ENCODE assay signal across 8 cellular contexts in genomic region chr16:4414187-4414909, GRCh38. TPM values are rescaled to one million over a fixed set of nuclear protein-coding genes. Genes with fewer than 3 reads are reported as not detected.
DNase-seq lines count a peak whose midpoint lies in the region; ATAC-seq, FAIRE-seq and TF ChIP-seq lines count a peak whose summit lies in the region.

No MANE protein-coding gene starts in this region.

- peak; percentile 95 for FAIRE-seq in GM12892 (lab: Jason Lieb, UNC)

- TF ChIP-seq POLR2A in GM12892 (IDR thresholded peaks at IDR 0.05; ENCODE audit: low read depth, low read length): no peak
- no peak for TF ChIP-seq POLR2A in HCT116 (IDR thresholded peaks at IDR 0.05; ENCODE audit: borderline replicate concordance, extremely low read depth, insufficient read depth, insufficient read length)
- TF ChIP-seq POLR2A in erythroblast (IDR thresholded peaks at IDR 0.05; ENCODE audit: low read length): no peak
- no peak for TF ChIP-seq POLR2A in thyroid gland (IDR thresholded peaks at IDR 0.05)

- H3K4me3 Mint-ChIP-seq in activated naive CD8-positive, alpha-beta T cell: peak overlapping the region; percentile 97

- H3K27me3 Mint-ChIP-seq in activated naive CD8-positive, alpha-beta T cell: no peaks in the 10 kb centered on the region

- DNase-seq in GM12892 (ENCODE audit: insufficient read length) (peak; percentile 89), HCT116 (ENCODE audit: low read depth, low spot score) (no peak), OCI-LY7 (ENCODE audit: low spot score) (peak; percentile 59), erythroblast (lab: John Stamatoyannopoulos, UW) (no peak), NOMO-1 treated with dmso at 0.1 percent for 144 hours (lab: John Stamatoyannopoulos, UW; ENCODE audit: unreplicated experiment) (no peak), thyroid gland (no peak)
- peak; percentile 54 to 76 for DNase-seq in stimulated activated CD4-positive, alpha-beta T cell treated with anti-CD3 and anti-CD28 coated beads, Interleukin-4, amount 100 ng/mL, for 48 hours (ENCODE audit: low read depth in 2 of 2)

- H3K4me2 ChIP-seq in HCT116 (ENCODE audit: low read length) (peak overlapping the region; percentile 90; the same call in 1 of the 2 replicates), OCI-LY7 (ENCODE audit: low read length) (peak overlapping the region; percentile 99)

- no peaks in the 10 kb centered on the region for H3K9me3 ChIP-seq in HCT116 (ENCODE audit: control insufficient read depth in 1 of 2, insufficient read depth in 1 of 2, low read depth in 1 of 2, low read length in 2 of 2)
- no peaks in the 10 kb centered on the region for H3K9me3 ChIP-seq in OCI-LY7 (ENCODE audit: low read length)
- H3K9me3 ChIP-seq in thyroid gland: no peaks in the 10 kb centered on the region

- intact Hi-C loops in HCT116 (cut with micrococcal nuclease) (no loop called here), OCI-LY7 (cut with micrococcal nuclease; ENCODE audit: unreplicated experiment) (loop anchor here (10.0 kb wide), 1 partner anchor 200 kb away; the partner anchor contains the start of gene UBALD1), thyroid gland (cut with DNase I) (no loop called here)

- H3K4me3 ChIP-seq in HCT116 (replicated peaks in 1 of 2; ENCODE audit: low read depth in 1 of 2, low read length in 2 of 2) (no peak overlapping the region), OCI-LY7 (ENCODE audit: low read depth, low read length, poor library complexity, severe bottlenecking) (peak overlapping the region; percentile 98), thyroid gland (replicated peaks in 1 of 3) (no peak overlapping the region)

- CTCF ChIA-PET in HCT116 (lab: Charles Lee): interaction anchor here (1.4 to 2.0 kb wide), 2 partner anchors 11 to 160 kb away, joined by 3 to 6 read pairs; no protein-coding TSS in a partner anchor
- CTCF ChIA-PET in OCI-LY7 (lab: Charles Lee; ENCODE audit: unreplicated experiment): interaction anchor here (0.5 kb wide), 1 partner anchor 1369 kb away, joined by 3 read pairs; no protein-coding TSS in a partner anchor

- peaks cover 40% of the 10 kb centered on the region for H3K4me1 Mint-ChIP-seq in activated naive CD8-positive, alpha-beta T cell (ENCODE audit: low read depth)

- peaks cover 10 to 14% of the 10 kb centered on the region in 2 experiments; a peak in 3 of 4 replicates for H3K4me1 ChIP-seq in HCT116 (ENCODE audit: control insufficient read depth in 1 of 2, insufficient read depth in 2 of 2, low read length in 2 of 2)
- peaks cover 30% of the 10 kb centered on the region for H3K4me1 ChIP-seq in OCI-LY7 (ENCODE audit: insufficient read depth, low read length, poor library complexity, severe bottlenecking)
- H3K4me1 ChIP-seq in thyroid gland: peaks cover 10 to 16% of the 10 kb centered on the region in 2 donors

- H3K27me3 ChIP-seq in HCT116 (ENCODE audit: insufficient read depth, low read length) (no peaks in the 10 kb centered on the region), thyroid gland (no peaks in the 10 kb centered on the region)

- RAD21 ChIA-PET in HCT116 (lab: Charles Lee; ENCODE audit: low non-redundant PET in 1 of 2, low total read pairs in 2 of 2, uncharacterized antibody in 2 of 2, unreplicated experiment in 2 of 2): no interaction called here

- no peak for ATAC-seq in HCT116

- TF ChIP-seq RAD21 in HCT116 (IDR thresholded peaks at IDR 0.05; ENCODE audit: low read depth): no peak

- H3K27ac ChIP-seq in HCT116 (ENCODE audit: low read depth, low read length): no peak overlapping the region
- H3K27ac ChIP-seq in OCI-LY7 (ENCODE audit: low read depth, low read length, poor library complexity, severe bottlenecking): peak overlapping the region; percentile 75
- H3K27ac ChIP-seq in thyroid gland: no peak overlapping the region

- H3K27ac Mint-ChIP-seq in activated naive CD8-positive, alpha-beta T cell: peak overlapping the region; percentile 98

- H3K36me3 ChIP-seq in HCT116 (ENCODE audit: control insufficient read depth in 1 of 2, insufficient read depth in 2 of 2, low read length in 2 of 2): no peaks in the 10 kb centered on the region
- H3K36me3 ChIP-seq in OCI-LY7 (ENCODE audit: insufficient read depth, low read length): peaks cover 29% of the 10 kb centered on the region
- H3K36me3 ChIP-seq in thyroid gland: peaks cover 4 to 5% of the 10 kb centered on the region in 2 donors

- no peak overlapping the region for H3K9ac ChIP-seq in HCT116 (ENCODE audit: low read length)

- WGBS in thyroid gland, 2 donors: 84 to 86% methylated on average over 7 of the region's 7 CpGs

- H4K20me1 ChIP-seq in HCT116 (ENCODE audit: insufficient read depth) (no peaks in the 10 kb centered on the region), OCI-LY7 (ENCODE audit: insufficient read depth, low read length) (peaks cover 8% of the 10 kb centered on the region)

- no peak overlapping the region for H2AFZ ChIP-seq in HCT116 (ENCODE audit: low read depth, low read length, poor library complexity, severe bottlenecking)
- no peak overlapping the region for H2AFZ ChIP-seq in OCI-LY7 (ENCODE audit: low read length)

- no peaks in the 10 kb centered on the region for H3K9me3 Mint-ChIP-seq in activated naive CD8-positive, alpha-beta T cell (ENCODE audit: low read depth)

- BruUV-seq in HCT116 (replicated peaks; lab: Mats Ljungman, UMichigan) (no TSS peak), OCI-LY7 (replicated peaks; lab: Mats Ljungman, UMichigan) (no TSS peak)

- POLR2A ChIA-PET in HCT116 (lab: Charles Lee) (interaction anchor here (0.8 to 1.0 kb wide), 2 partner anchors 10 to 80 kb away, joined by 3 read pairs; no protein-coding TSS in a partner anchor), OCI-LY7 (lab: Charles Lee) (interaction anchor here (0.5 kb wide), 1 partner anchor 400 kb away, joined by 3 read pairs; no protein-coding TSS in a partner anchor)

- H3K36me3 Mint-ChIP-seq in activated naive CD8-positive, alpha-beta T cell: peaks cover 3% of the 10 kb centered on the region

- TF ChIP-seq CTCF in HCT116 (IDR thresholded peaks at IDR 0.05 in 2 of 3, conservative IDR thresholded peaks at IDR 0.05 in 1 of 3; ENCODE audit: borderline replicate concordance in 1 of 3, insufficient read depth in 1 of 3, low read depth in 2 of 3, low read length in 2 of 3): no peak
- TF ChIP-seq CTCF in OCI-LY7 (conservative IDR thresholded peaks at IDR 0.05; ENCODE audit: low read length): no peak
- no peak for TF ChIP-seq CTCF in thyroid gland (IDR thresholded peaks at IDR 0.05)

- H3K9me2 ChIP-seq in HCT116 (ENCODE audit: insufficient read depth) (no peaks in the 10 kb centered on the region), OCI-LY7 (ENCODE audit: insufficient read depth, low read length) (no peaks in the 10 kb centered on the region)

- peaks cover 16% of the 10 kb centered on the region for H3K79me2 ChIP-seq in HCT116 (ENCODE audit: insufficient read depth, low read length)
- H3K79me2 ChIP-seq in OCI-LY7 (ENCODE audit: insufficient read depth, low read depth, low read length): peaks cover 24% of the 10 kb centered on the region

TF ChIP-seq in HCT116, 20 proteins besides CTCF, POLR2A, EP300 and RAD21:
- TF ChIP-seq TCF7L2 (IDR thresholded peaks at IDR 0.05; ENCODE audit: borderline replicate concordance, extremely low read depth, insufficient read depth, insufficient read length) (no peak), EGR1 (IDR thresholded peaks at IDR 0.05; ENCODE audit: low read depth) (no peak), SIN3A (IDR thresholded peaks at IDR 0.05; ENCODE audit: low read depth) (no peak), SRF (IDR thresholded peaks at IDR 0.05; ENCODE audit: low read depth) (no peak), CEBPB (IDR thresholded peaks at IDR 0.05; ENCODE audit: low read depth) (no peak), FOSL1 (IDR thresholded peaks at IDR 0.05; ENCODE audit: low read depth) (no peak), ZNF274 (IDR thresholded peaks at IDR 0.05; ENCODE audit: low read depth, low read length) (no peak), EZH2 (IDR thresholded peaks at IDR 0.05) (no peak)
- TF ChIP-seq, protein P1, sequence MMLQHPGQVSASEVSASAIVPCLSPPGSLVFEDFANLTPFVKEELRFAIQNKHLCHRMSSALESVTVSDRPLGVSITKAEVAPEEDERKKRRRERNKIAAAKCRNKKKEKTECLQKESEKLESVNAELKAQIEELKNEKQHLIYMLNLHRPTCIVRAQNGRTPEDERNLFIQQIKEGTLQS (IDR thresholded peaks at IDR 0.05): no peak

RNA-seq across cellular contexts. Expression of gene CORO7, which starts 2.0 kb away (rescaled TPM):
- polyA plus RNA-seq in GM12892 (2012; ENCODE audit: missing spikeins): 26.5 TPM
- total RNA-seq in HCT116 (2021; ENCODE audit: unreplicated experiment) (21.3 TPM), OCI-LY7 (2022) (112 and 115 TPM in 2 replicates), thyroid gland (10 to 100 TPM; 17.9 to 53.7 (median 29.7) TPM)
- 9.7 and 11.0 TPM in 2 replicates for polyA plus RNA-seq in HCT116 (2012)
- total RNA-seq in OCI-LY7 (2014; rRNA removed; shearing (Covaris generic)): 64.0 and 77.2 TPM in 2 replicates

RNA-seq across cellular contexts. Expression of gene DNAJA3, which starts 11.3 kb away (rescaled TPM):
- polyA plus RNA-seq in GM12892 (2012; ENCODE audit: missing spikeins): 52.0 TPM
- total RNA-seq in HCT116 (2021; ENCODE audit: unreplicated experiment) (93.3 TPM), OCI-LY7 (2022) (89.7 and 94.3 TPM in 2 replicates), thyroid gland (10 to 100 TPM; 41.0 to 61.0 (median 51.0) TPM)
- polyA plus RNA-seq in HCT116 (2012): 81.3 and 81.4 TPM in 2 replicates
- total RNA-seq in OCI-LY7 (2014; rRNA removed; shearing (Covaris generic)): 89.8 and 94.5 TPM in 2 replicates

RNA-seq across cellular contexts. Expression of gene VASN, which starts 42.7 kb away (rescaled TPM):
- not detected for polyA plus RNA-seq in GM12892 (2012; ENCODE audit: missing spikeins)
- total RNA-seq in HCT116 (2021; ENCODE audit: unreplicated experiment) (6.3 TPM), OCI-LY7 (2022) (not detected in 2 replicates), thyroid gland (10 to 100 TPM; 21.9 to 47.0 (median 28.8) TPM)
- 6.7 and 7.4 TPM in 2 replicates for polyA plus RNA-seq in HCT116 (2012)
- not detected in 2 replicates for total RNA-seq in OCI-LY7 (2014; rRNA removed; shearing (Covaris generic))

Comparison
In these comparisons a context has a peak if more than half of its experiments do, and no peak if none do; other contexts are left out.
1. DNase-seq: peak in GM12892 (single experiment), OCI-LY7 (single experiment) and stimulated activated CD4-positive, alpha-beta T cell treated with anti-CD3 and anti-CD28 coated beads, Interleukin-4, amount 100 ng/mL, for 48 hours (2 of 2); none in HCT116 (single experiment), erythroblast (0 of 2), NOMO-1 treated with dmso at 0.1 percent for 144 hours (single experiment) and thyroid gland (0 of 2).